In genomic region chr20:44849712-44850111, GRCh38 we compare ENCODE assay signal across 25 cellular contexts. TPM values are rescaled to one million over a fixed set of nuclear protein-coding genes. Genes with fewer than 3 reads are reported as not detected.
DNase-seq lines count a peak whose midpoint lies in the region; ATAC-seq and TF ChIP-seq lines count a peak whose summit lies in the region.
"Had no signal": no experiment of that assay in that cellular context is flagged by ENCODE, and none has a peak within 500 bp of the region (broad histone marks: within the 10 kb centered on the region; RNA-seq: fewer than 3 reads in every experiment).

No MANE protein-coding gene starts in this region.

- DNase-seq in SK-N-SH, result peak; percentile 30
- no peak for DNase-seq in PC-9
- DNase-seq in fibroblast of peridontal ligament (ENCODE audit: extremely low read depth), result peak; percentile 5
- no peak for DNase-seq in type B pancreatic cell (ENCODE audit: extremely low spot score, unreplicated experiment)
- DNase-seq in NCI-H524 (lab: John Stamatoyannopoulos, UW), result no peak
- DNase-seq in SW480 (ENCODE audit: low spot score), result no peak
- no peak for DNase-seq in SW 1271 (lab: John Stamatoyannopoulos, UW)
- DNase-seq: activated CD4-positive, alpha-beta T cell treated with anti-CD3 and anti-CD28 coated beads for 1 hour; GOT3; hypothalamus; kidney; natural killer cell; NCI-H187 treated with DMSO at 0.1 percent for 48 hours; NCI-H510A treated with DMSO at 0.1 percent for 48 hours; SJCRH30; stimulated activated CD4-positive, alpha-beta T cell treated with anti-CD3 and anti-CD28 coated beads, Interleukin-2, amount 100 ng/mL, for 24 hours; stimulated activated naive CD4-positive, alpha-beta T cell treated with Interleukin-2 at 50 U/mL for 16 hours; T-helper 9 cell; upper lobe of right lung had no signal

- H3K27ac ChIP-seq in SK-N-SH (ENCODE audit: low read depth in 2 of 2, low read length in 1 of 2) (no peak overlapping the region), PC-9 (no peak overlapping the region)
- H3K27ac ChIP-seq: BLaER1 treated with 17β-estradiol and CSF1 and Interleukin-3, amounts not matched to agents 10 nM and 100 nM; SJCRH30; upper lobe of right lung had no signal

- no peak for TF ChIP-seq EP300 in SK-N-SH (IDR thresholded peaks at IDR 0.05; ENCODE audit: borderline replicate concordance in 1 of 2, low read depth in 1 of 2, low read length in 1 of 2)

- no peaks in the 10 kb centered on the region for H3F3A ChIP-seq in SK-N-SH (replicated peaks; ENCODE audit: insufficient read depth)
- H3F3A ChIP-seq in PC-9 (ENCODE audit: insufficient read depth, low read depth), result no peaks in the 10 kb centered on the region

- no peak for ATAC-seq in SK-N-SH treated with all-trans-retinoic acid at 6 μM for 48 hours
- ATAC-seq: natural killer cell, upper lobe of right lung had no signal

- no peak overlapping the region for H3K4me2 ChIP-seq in SK-N-SH
- no peak overlapping the region for H3K4me2 ChIP-seq in PC-9
- H3K4me2 ChIP-seq: BLaER1 treated with 17β-estradiol and CSF1 and Interleukin-3, amounts not matched to agents 10 nM and 100 nM had no signal

- H3K27me3 ChIP-seq in SK-N-SH (ENCODE audit: insufficient read depth) (no peaks in the 10 kb centered on the region; the same call in 1 of the 2 replicates), PC-9 (ENCODE audit: insufficient read depth, low read depth) (peaks cover 60% of the 10 kb centered on the region)
- H3K27me3 ChIP-seq: BLaER1 treated with 17β-estradiol and CSF1 and Interleukin-3, amounts not matched to agents 10 nM and 100 nM had no signal

- H4K20me1 ChIP-seq in SK-N-SH (ENCODE audit: insufficient read depth) (no peaks in the 10 kb centered on the region), PC-9 (ENCODE audit: insufficient read depth) (no peaks in the 10 kb centered on the region)
- H4K20me1 ChIP-seq: BLaER1 treated with 17β-estradiol and CSF1 and Interleukin-3, amounts not matched to agents 10 nM and 100 nM had no signal

- no peak overlapping the region for H3K4me3 ChIP-seq in SK-N-SH (ENCODE audit: low read depth in 2 of 2, low read length in 1 of 2)
- no peak overlapping the region for H3K4me3 ChIP-seq in PC-9
- H3K4me3 ChIP-seq: BLaER1 treated with 17β-estradiol and CSF1 and Interleukin-3, amounts not matched to agents 10 nM and 100 nM; SJCRH30; upper lobe of right lung had no signal

- CTCF ChIA-PET in SK-N-SH (lab: Yijun Ruan, JAX), result interaction anchor here (0.7 to 1.1 kb wide), 3 partner anchors 61 to 102 kb away, joined by 3 to 5 read pairs (median 4); no protein-coding TSS in a partner anchor
- CTCF ChIA-PET in PC-9 (lab: Charles Lee), result no interaction called here

- TF ChIP-seq CTCF in SK-N-SH (IDR thresholded peaks at IDR 0.05) (no peak), PC-9 (conservative IDR thresholded peaks at IDR 0.05) (0 out of 2 replicates have a peak, but pooled peaks have one; percentile 31), type B pancreatic cell (conservative IDR thresholded peaks at IDR 0.05) (peak; percentile 30)

- H3K27ac Mint-ChIP-seq in type B pancreatic cell, result no peak overlapping the region
- H3K27ac Mint-ChIP-seq: activated naive CD8-positive, alpha-beta T cell; activated T-helper 1 cell treated with anti-CD3 and anti-CD28 coated beads, Interleukin-12 subunit alpha, Interleukin-12 subunit beta, Interleukin-2, Interleukin-4 antibody, amounts not matched to agents 30 ng/mL and 10 ng/mL and 1 ng/mL, durations not matched to agents 14 hours and 24 hours and 36 hours; memory B cell; natural killer cell; progenitor cell of endocrine pancreas had no signal

- no TSS peak for BruUV-seq in PC-9 (replicated peaks; lab: Mats Ljungman, UMichigan)

- POLR2A ChIA-PET in SK-N-SH (lab: Yijun Ruan, JAX) (no interaction called here), PC-9 (lab: Charles Lee; ENCODE audit: unreplicated experiment) (no interaction called here)

- no peaks in the 10 kb centered on the region for H3K36me3 Mint-ChIP-seq in type B pancreatic cell
- H3K36me3 Mint-ChIP-seq: activated naive CD8-positive, alpha-beta T cell; memory B cell; natural killer cell had no signal

- no peaks in the 10 kb centered on the region for H3K9me3 ChIP-seq in SK-N-SH
- H3K9me3 ChIP-seq in PC-9 (ENCODE audit: insufficient read depth, low read depth), result no peaks in the 10 kb centered on the region
- H3K9me3 ChIP-seq: upper lobe of right lung had no signal

- H3K4me1 ChIP-seq in SK-N-SH (ENCODE audit: control insufficient read depth in 1 of 2, insufficient read depth in 2 of 2, low read depth in 1 of 2, low read length in 1 of 2) (no peaks in the 10 kb centered on the region), PC-9 (replicated peaks; ENCODE audit: insufficient read depth) (no peaks in the 10 kb centered on the region)
- H3K4me1 ChIP-seq: BLaER1 treated with 17β-estradiol and CSF1 and Interleukin-3, amounts not matched to agents 10 nM and 100 nM; SJCRH30; upper lobe of right lung had no signal

- H3K79me2 ChIP-seq in SK-N-SH (ENCODE audit: insufficient read depth), result no peaks in the 10 kb centered on the region
- H3K79me2 ChIP-seq in PC-9 (ENCODE audit: low read depth), result no peaks in the 10 kb centered on the region

- H3K4me1 Mint-ChIP-seq in type B pancreatic cell (ENCODE audit: unreplicated experiment), result no peaks in the 10 kb centered on the region
- H3K4me1 Mint-ChIP-seq: memory B cell, natural killer cell had no signal

- H3K27me3 Mint-ChIP-seq in type B pancreatic cell, result peaks cover 4% of the 10 kb centered on the region
- H3K27me3 Mint-ChIP-seq: progenitor cell of endocrine pancreas had no signal

- no peak overlapping the region for H3K4me3 Mint-ChIP-seq in type B pancreatic cell
- H3K4me3 Mint-ChIP-seq: activated naive CD8-positive, alpha-beta T cell; activated T-helper 1 cell treated with anti-CD3 and anti-CD28 coated beads, Interleukin-12 subunit alpha, Interleukin-12 subunit beta, Interleukin-2, Interleukin-4 antibody, amounts not matched to agents 30 ng/mL and 10 ng/mL and 1 ng/mL, durations not matched to agents 14 hours and 24 hours and 36 hours; memory B cell; natural killer cell had no signal

- WGBS in SK-N-SH (ENCODE audit: low lambda C conversion rate), result 28% methylated on average over 1 of the region's 1 CpG

- peak; percentile 40 for TF ChIP-seq RAD21 in SK-N-SH (IDR thresholded peaks at IDR 0.05; ENCODE audit: low read length)

- H3K9me2 ChIP-seq in SK-N-SH (no peaks in the 10 kb centered on the region), PC-9 (ENCODE audit: insufficient read depth) (no peaks in the 10 kb centered on the region)

- intact Hi-C loops in PC-9 (cut with micrococcal nuclease; ENCODE audit: unreplicated experiment), result no loop called here

- H2AFZ ChIP-seq in SK-N-SH (ENCODE audit: low read depth) (no peak overlapping the region), PC-9 (no peak overlapping the region)

- no peaks in the 10 kb centered on the region for H3K9me3 Mint-ChIP-seq in type B pancreatic cell
- H3K9me3 Mint-ChIP-seq: activated T-helper 1 cell treated with anti-CD3 and anti-CD28 coated beads, Interleukin-12 subunit alpha, Interleukin-12 subunit beta, Interleukin-2, Interleukin-4 antibody, amounts not matched to agents 30 ng/mL and 10 ng/mL and 1 ng/mL, durations not matched to agents 14 hours and 24 hours and 36 hours; memory B cell; natural killer cell had no signal

- H3K9ac ChIP-seq in SK-N-SH, result no peak overlapping the region
- H3K9ac ChIP-seq: BLaER1 treated with 17β-estradiol and CSF1 and Interleukin-3, amounts not matched to agents 10 nM and 100 nM had no signal

- H3K36me3 ChIP-seq in SK-N-SH (replicated peaks in 1 of 2; ENCODE audit: control insufficient read depth in 1 of 2, insufficient read depth in 2 of 2, low read length in 1 of 2) (no peaks in the 10 kb centered on the region), PC-9 (ENCODE audit: low read depth) (no peaks in the 10 kb centered on the region)
- H3K36me3 ChIP-seq: BLaER1 treated with 17β-estradiol and CSF1 and Interleukin-3, amounts not matched to agents 10 nM and 100 nM; SJCRH30; upper lobe of right lung had no signal

TF ChIP-seq in SK-N-SH, 30 proteins besides CTCF, POLR2A, EP300 and RAD21:
- TF ChIP-seq FOXM1 (IDR thresholded peaks at IDR 0.05; ENCODE audit: low read depth) (no peak), MXI1 (IDR thresholded peaks at IDR 0.05; ENCODE audit: low read depth, low read length) (no peak), FOXJ3 (CRISPR knock-in tag; IDR thresholded peaks at IDR 0.05) (no peak), RFX5 (IDR thresholded peaks at IDR 0.05; ENCODE audit: low read length) (no peak), ELF1 (IDR thresholded peaks at IDR 0.05) (no peak)
TF ChIP-seq in SK-N-SH: peak in this region for 0.

TF ChIP-seq in SK-N-SH treated with all-trans-retinoic acid at 6 μM for 48 hours, 23 proteins besides CTCF, POLR2A, EP300 and RAD21:
- no peak for TF ChIP-seq CSRNP3 (CRISPR knock-in tag; IDR thresholded peaks at IDR 0.05)
- TF ChIP-seq RARB (CRISPR knock-in tag; IDR thresholded peaks at IDR 0.05), result no peak
- TF ChIP-seq SNAI2 (CRISPR knock-in tag; IDR thresholded peaks at IDR 0.05), result no peak
- no peak for TF ChIP-seq ZNF8 (CRISPR knock-in tag; IDR thresholded peaks at IDR 0.05)
- no peak for TF ChIP-seq ZNF565 (CRISPR knock-in tag; conservative IDR thresholded peaks at IDR 0.05; ENCODE audit: low read depth)
- no peak for TF ChIP-seq TOX (CRISPR knock-in tag; IDR thresholded peaks at IDR 0.05; ENCODE audit: borderline replicate concordance)
- no peak for TF ChIP-seq ARNTL (CRISPR knock-in tag; IDR thresholded peaks at IDR 0.05; ENCODE audit: borderline replicate concordance, low read depth)
- TF ChIP-seq PPARA (CRISPR knock-in tag; IDR thresholded peaks at IDR 0.05; ENCODE audit: borderline replicate concordance), result no peak

RNA-seq across cellular contexts. Expression of gene YWHAB, which starts 35.8 kb away (rescaled TPM):
- 84.3 and 94.3 TPM in 2 replicates for polyA plus RNA-seq in SK-N-SH (2012; rRNA removed)
- polyA plus RNA-seq in SK-N-SH (2012; cell fraction: cytosol; rRNA removed), result 150 and 179 TPM in 2 replicates
- polyA plus RNA-seq in SK-N-SH (2012; cell fraction: nucleus; rRNA removed), result 37.2 and 67.1 TPM in 2 replicates
- total RNA-seq in PC-9 (2021) (194 and 249 TPM in 2 replicates), type B pancreatic cell (ENCODE audit: low replicate concordance) (153 and 183 TPM in 2 replicates)

RNA-seq across cellular contexts. Expression of gene RIMS4, which starts 39.4 kb away (rescaled TPM):
- polyA plus RNA-seq in SK-N-SH (2012; rRNA removed), result 0.13 and 0.44 TPM in 2 replicates
- polyA plus RNA-seq in SK-N-SH (2012; cell fraction: cytosol; rRNA removed), result 0.23 and 0.47 TPM in 2 replicates
- 0.18 and 0.40 TPM in 2 replicates for polyA plus RNA-seq in SK-N-SH (2012; cell fraction: nucleus; rRNA removed)
- total RNA-seq in PC-9 (2021) (0.13 and 0.15 TPM in 2 replicates), type B pancreatic cell (ENCODE audit: low replicate concordance) (3.6 and 7.5 TPM in 2 replicates)
- total RNA-seq: activated T-helper 1 cell treated with anti-CD3 and anti-CD28 coated beads, Interleukin-12 subunit alpha, Interleukin-12 subunit beta, Interleukin-2, Interleukin-4 antibody, amounts not matched to agents 30 ng/mL and 10 ng/mL and 1 ng/mL, durations not matched to agents 14 hours and 24 hours and 36 hours; natural killer cell; SJCRH30 had no signal

Comparison
In these comparisons a context has a peak if more than half of its experiments do, and no peak if none do; other contexts are left out.
1. DNase-seq: peak in SK-N-SH (single experiment) and fibroblast of peridontal ligament (single experiment); none in PC-9 (0 of 2), type B pancreatic cell (single experiment), NCI-H524 (0 of 2), SW480 (single experiment) and SW 1271 (0 of 2).